Comparison of ENCODE assay signal across 1 cellular context in the genomic region with DNA sequence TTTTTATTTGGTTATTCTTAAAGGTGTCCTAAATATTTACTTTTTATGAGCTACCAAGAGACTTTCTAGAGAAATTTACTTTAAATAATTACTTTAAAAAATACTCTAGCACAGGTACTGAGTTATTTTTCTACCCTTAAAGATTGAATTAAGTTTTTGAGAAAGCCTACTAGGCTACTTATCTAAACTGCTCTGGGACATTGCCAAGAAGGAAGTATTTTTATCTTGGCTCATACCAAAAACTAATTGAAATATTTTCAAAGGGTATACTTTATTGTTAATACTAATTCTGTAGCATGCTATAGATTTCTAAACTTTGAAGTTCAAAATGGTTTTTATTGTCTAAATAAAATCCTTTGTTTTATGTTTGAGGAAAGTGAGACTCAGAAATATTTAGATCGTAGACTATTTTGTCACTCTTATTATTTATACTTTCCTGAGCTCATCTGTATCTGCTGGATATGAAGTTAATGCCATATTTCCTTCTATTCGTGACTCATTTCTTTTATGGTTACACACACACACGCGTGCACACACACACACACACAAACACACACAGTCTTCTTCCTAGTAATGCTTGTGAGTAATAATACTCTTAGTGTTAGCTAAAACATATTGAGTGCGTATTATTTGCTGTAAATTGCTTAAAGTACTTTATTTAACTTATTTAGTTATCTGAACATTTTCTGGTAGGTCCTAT.
TF ChIP-seq lines count a peak whose summit lies in the region.

No MANE protein-coding gene starts in this region.

TF ChIP-seq in IMR-90, 13 proteins besides CTCF, POLR2A, EP300 and RAD21:
- TF ChIP-seq CHD1 (IDR thresholded peaks at IDR 0.05; ENCODE audit: low read depth, low read length): no peak
- TF ChIP-seq MAZ (IDR thresholded peaks at IDR 0.05; ENCODE audit: borderline replicate concordance, low read depth, low read length): no peak
- TF ChIP-seq BHLHE40 (IDR thresholded peaks at IDR 0.05; ENCODE audit: low read depth, low read length): no peak
- no peak for TF ChIP-seq RCOR1 (IDR thresholded peaks at IDR 0.05; ENCODE audit: insufficient replicate concordance, low read length)
- TF ChIP-seq, protein P1, sequence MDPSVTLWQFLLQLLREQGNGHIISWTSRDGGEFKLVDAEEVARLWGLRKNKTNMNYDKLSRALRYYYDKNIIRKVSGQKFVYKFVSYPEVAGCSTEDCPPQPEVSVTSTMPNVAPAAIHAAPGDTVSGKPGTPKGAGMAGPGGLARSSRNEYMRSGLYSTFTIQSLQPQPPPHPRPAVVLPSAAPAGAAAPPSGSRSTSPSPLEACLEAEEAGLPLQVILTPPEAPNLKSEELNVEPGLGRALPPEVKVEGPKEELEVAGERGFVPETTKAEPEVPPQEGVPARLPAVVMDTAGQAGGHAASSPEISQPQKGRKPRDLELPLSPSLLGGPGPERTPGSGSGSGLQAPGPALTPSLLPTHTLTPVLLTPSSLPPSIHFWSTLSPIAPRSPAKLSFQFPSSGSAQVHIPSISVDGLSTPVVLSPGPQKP (IDR thresholded peaks at IDR 0.05; ENCODE audit: borderline replicate concordance, low read depth, low read length): no peak
- TF ChIP-seq CEBPB (IDR thresholded peaks at IDR 0.05; ENCODE audit: low read depth, low read length): no peak
- TF ChIP-seq RFX5 (IDR thresholded peaks at IDR 0.05; ENCODE audit: low read depth, low read length): no peak
- no peak for TF ChIP-seq FOS (IDR thresholded peaks at IDR 0.05; ENCODE audit: low read depth, low read length)
- TF ChIP-seq, protein P2, sequence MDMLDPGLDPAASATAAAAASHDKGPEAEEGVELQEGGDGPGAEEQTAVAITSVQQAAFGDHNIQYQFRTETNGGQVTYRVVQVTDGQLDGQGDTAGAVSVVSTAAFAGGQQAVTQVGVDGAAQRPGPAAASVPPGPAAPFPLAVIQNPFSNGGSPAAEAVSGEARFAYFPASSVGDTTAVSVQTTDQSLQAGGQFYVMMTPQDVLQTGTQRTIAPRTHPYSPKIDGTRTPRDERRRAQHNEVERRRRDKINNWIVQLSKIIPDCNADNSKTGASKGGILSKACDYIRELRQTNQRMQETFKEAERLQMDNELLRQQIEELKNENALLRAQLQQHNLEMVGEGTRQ (IDR thresholded peaks at IDR 0.05; ENCODE audit: low read depth, low read length): no peak
- TF ChIP-seq MXI1 (IDR thresholded peaks at IDR 0.05; ENCODE audit: borderline replicate concordance, low read depth, low read length): no peak
- TF ChIP-seq NFE2L2 (IDR thresholded peaks at IDR 0.05; ENCODE audit: low read depth, low read length): no peak
- no peak for TF ChIP-seq SMC3 (IDR thresholded peaks at IDR 0.05; ENCODE audit: low read depth, low read length)
- TF ChIP-seq MAFK (IDR thresholded peaks at IDR 0.05; ENCODE audit: low read depth, low read length): no peak
